1 cellular context compared by ENCODE assay signal in the genomic region with DNA sequence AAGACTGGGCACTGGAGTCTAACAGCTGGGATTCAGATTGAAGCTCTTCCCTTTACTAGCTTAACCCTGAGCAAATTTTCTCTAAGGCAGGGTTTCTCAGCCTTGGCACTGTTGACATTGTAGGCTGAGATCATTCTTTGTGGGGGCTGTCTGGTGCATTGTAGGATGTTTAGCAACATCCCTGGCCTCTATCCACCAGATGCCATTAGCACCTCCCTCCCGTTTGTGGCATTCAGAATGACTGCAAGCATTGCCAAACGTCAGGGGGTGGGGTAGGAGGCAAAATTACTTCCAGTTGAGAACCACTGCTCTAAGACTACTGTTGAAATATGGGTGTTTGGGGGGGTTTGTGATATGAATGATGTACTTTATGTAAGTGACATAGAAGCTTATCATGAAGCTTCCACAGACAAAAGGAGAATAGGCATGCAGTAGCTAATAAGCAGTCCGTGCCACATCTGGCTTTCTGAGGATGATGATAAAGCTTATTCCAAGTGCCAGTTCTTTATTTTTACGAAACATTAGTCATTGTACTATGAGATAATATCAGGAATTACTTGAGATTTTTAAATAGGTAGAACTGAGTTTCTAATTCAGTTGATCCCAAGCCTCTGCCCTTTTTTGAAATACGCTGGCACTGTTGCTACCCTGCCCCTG.
TF ChIP-seq lines count a peak whose summit lies in the region.

No MANE protein-coding gene starts in this region.

TF ChIP-seq in HepG2, 621 proteins besides CTCF, POLR2A, EP300 and RAD21 (continued from another document):
- TF ChIP-seq, protein P1, sequence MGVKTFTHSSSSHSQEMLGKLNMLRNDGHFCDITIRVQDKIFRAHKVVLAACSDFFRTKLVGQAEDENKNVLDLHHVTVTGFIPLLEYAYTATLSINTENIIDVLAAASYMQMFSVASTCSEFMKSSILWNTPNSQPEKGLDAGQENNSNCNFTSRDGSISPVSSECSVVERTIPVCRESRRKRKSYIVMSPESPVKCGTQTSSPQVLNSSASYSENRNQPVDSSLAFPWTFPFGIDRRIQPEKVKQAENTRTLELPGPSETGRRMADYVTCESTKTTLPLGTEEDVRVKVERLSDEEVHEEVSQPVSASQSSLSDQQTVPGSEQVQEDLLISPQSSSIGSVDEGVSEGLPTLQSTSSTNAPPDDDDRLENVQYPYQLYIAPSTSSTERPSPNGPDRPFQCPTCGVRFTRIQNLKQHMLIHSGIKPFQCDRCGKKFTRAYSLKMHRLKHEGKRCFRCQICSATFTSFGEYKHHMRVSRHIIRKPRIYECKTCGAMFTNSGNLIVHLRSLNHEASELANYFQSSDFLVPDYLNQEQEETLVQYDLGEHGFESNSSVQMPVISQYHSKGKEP (CRISPR knock-in tag; IDR thresholded peaks at IDR 0.05): no peak
- TF ChIP-seq, protein P2, sequence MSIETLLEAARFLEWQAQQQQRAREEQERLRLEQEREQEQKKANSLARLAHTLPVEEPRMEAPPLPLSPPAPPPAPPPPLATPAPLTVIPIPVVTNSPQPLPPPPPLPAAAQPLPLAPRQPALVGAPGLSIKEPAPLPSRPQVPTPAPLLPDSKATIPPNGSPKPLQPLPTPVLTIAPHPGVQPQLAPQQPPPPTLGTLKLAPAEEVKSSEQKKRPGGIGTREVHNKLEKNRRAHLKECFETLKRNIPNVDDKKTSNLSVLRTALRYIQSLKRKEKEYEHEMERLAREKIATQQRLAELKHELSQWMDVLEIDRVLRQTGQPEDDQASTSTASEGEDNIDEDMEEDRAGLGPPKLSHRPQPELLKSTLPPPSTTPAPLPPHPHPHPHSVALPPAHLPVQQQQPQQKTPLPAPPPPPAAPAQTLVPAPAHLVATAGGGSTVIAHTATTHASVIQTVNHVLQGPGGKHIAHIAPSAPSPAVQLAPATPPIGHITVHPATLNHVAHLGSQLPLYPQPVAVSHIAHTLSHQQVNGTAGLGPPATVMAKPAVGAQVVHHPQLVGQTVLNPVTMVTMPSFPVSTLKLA (IDR thresholded peaks at IDR 0.05): no peak
- TF ChIP-seq MTF2 (CRISPR knock-in tag; IDR thresholded peaks at IDR 0.05; ENCODE audit: borderline replicate concordance) (no peak), NFYB (CRISPR knock-in tag; IDR thresholded peaks at IDR 0.05) (no peak), KDM5B (CRISPR knock-in tag; IDR thresholded peaks at IDR 0.05; ENCODE audit: borderline replicate concordance) (no peak)
- TF ChIP-seq, protein P3, sequence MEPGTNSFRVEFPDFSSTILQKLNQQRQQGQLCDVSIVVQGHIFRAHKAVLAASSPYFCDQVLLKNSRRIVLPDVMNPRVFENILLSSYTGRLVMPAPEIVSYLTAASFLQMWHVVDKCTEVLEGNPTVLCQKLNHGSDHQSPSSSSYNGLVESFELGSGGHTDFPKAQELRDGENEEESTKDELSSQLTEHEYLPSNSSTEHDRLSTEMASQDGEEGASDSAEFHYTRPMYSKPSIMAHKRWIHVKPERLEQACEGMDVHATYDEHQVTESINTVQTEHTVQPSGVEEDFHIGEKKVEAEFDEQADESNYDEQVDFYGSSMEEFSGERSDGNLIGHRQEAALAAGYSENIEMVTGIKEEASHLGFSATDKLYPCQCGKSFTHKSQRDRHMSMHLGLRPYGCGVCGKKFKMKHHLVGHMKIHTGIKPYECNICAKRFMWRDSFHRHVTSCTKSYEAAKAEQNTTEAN (CRISPR knock-in tag; conservative IDR thresholded peaks at IDR 0.05): no peak
- TF ChIP-seq, protein P4, sequence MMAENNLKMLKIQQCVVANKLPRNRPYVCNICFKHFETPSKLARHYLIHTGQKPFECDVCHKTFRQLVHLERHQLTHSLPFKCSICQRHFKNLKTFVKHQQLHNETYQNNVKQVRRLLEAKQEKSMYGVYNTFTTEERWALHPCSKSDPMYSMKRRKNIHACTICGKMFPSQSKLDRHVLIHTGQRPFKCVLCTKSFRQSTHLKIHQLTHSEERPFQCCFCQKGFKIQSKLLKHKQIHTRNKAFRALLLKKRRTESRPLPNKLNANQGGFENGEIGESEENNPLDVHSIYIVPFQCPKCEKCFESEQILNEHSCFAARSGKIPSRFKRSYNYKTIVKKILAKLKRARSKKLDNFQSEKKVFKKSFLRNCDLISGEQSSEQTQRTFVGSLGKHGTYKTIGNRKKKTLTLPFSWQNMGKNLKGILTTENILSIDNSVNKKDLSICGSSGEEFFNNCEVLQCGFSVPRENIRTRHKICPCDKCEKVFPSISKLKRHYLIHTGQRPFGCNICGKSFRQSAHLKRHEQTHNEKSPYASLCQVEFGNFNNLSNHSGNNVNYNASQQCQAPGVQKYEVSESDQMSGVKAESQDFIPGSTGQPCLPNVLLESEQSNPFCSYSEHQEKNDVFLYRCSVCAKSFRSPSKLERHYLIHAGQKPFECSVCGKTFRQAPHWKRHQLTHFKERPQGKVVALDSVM (CRISPR knock-in tag; IDR thresholded peaks at IDR 0.05): no peak
